1 cellular context compared by ENCODE assay signal in genomic region chr3:155853214-155854146, GRCh38.
TF ChIP-seq lines count a peak whose summit lies in the region.

No MANE protein-coding gene starts in this region.

TF ChIP-seq in endothelial cell of umbilical vein, 7 proteins besides CTCF, POLR2A, EP300 and RAD21 (continued from another document):
- TF ChIP-seq MAX (IDR thresholded peaks at IDR 0.05; ENCODE audit: insufficient read depth, insufficient read length) (no peak), POLR2AphosphoS5 (IDR thresholded peaks at IDR 0.05; ENCODE audit: insufficient read depth, low read depth, low read length) (no peak), JUN (IDR thresholded peaks at IDR 0.05; ENCODE audit: borderline replicate concordance, insufficient read depth, insufficient read length, low read depth) (no peak), GATA2 (IDR thresholded peaks at IDR 0.05; ENCODE audit: insufficient read depth, insufficient read length, low read depth, low read length) (no peak), FOS (IDR thresholded peaks at IDR 0.05; ENCODE audit: borderline replicate concordance, insufficient read depth, low read length) (no peak)
TF ChIP-seq in endothelial cell of umbilical vein: peak in this region for 0.
